Comparison of ENCODE assay signal across 25 cellular contexts in the genomic region with DNA sequence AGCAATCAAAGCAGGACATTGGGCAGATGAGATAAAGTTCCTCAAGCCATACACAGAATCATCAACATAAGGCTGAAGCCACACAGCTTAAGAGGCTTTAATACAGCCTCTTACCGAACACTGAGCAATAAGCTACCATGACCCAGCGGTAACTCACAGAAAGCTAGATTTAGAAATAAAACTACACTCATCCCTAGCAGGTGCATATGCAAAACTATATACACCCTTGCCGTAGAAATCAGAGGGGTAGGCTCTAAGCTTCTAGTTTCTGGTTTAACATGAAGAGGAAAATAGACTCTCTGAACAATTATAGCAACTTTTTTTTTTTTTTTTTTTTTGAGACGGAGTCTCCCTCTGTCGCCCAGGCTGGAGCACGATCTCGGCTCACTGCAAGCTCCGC.
"Had no signal": no experiment of that assay in that cellular context is flagged by ENCODE, and none has a peak within 500 bp of the region (broad histone marks: within the 10 kb centered on the region; RNA-seq: fewer than 3 reads in every experiment).

No MANE protein-coding gene starts in this region.

- DNase-seq: Kasumi-1, NCI-H1092, NCI-H1105 treated with DMSO at 0.1 percent for 48 hours, NCI-H1417 treated with DMSO at 0.1 percent for 48 hours, NCI-H146, NCI-H187, NCI-H2029, NCI-H2081 treated with DMSO at 0.1 percent for 48 hours, NCI-H2171, NCI-H226, NCI-H446, NCI-H510A, NCI-H524 treated with DMSO at 0.1 percent for 48 hours, NCI-H69, NCI-H774, SHP77, SK-N-SH, SW 1271, T-cell had no signal

- ATAC-seq: HepG2, K562, Panc1, T-cell had no signal

- H3K27ac ChIP-seq: KMS-11, RWPE1 had no signal

- H3K9ac ChIP-seq: KMS-11, SK-N-SH had no signal

- H3K4me1 Mint-ChIP-seq: IgD-negative memory B cell, T-cell had no signal

- H3K4me3 Mint-ChIP-seq: IgD-negative memory B cell, T-cell had no signal

- H3K4me3 ChIP-seq: K562 had no signal

- H3K36me3 Mint-ChIP-seq: IgD-negative memory B cell, T-cell had no signal

- H3K4me2 ChIP-seq: KMS-11, SK-N-SH had no signal

- H3K27me3 Mint-ChIP-seq: IgD-negative memory B cell, T-cell had no signal

- H3K9me3 ChIP-seq: SK-N-SH had no signal

- H3K27ac Mint-ChIP-seq: IgD-negative memory B cell, T-cell had no signal
